In the genomic region with DNA sequence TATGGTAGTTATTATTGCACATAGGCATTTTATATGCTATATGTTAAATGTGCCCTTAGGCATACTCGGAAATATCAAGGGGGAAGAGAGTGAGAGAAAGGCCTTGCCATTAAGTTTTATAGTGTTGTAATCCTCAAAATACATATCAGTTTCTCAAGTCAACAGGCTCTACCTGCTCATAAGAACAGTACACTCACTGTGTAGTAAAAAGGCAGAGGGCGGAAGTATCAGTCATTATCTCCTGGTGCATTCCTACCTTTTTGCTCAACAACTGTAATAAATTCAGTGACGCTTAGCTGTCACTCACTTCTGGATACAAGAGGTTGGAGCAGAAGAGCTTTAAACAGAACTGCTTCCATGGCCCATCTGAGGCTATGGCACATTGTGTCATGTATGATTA, we compare ENCODE assay signal across 1 cellular context.
A peak's percentile ranks its signal among the peaks of the same experiment; 100 is the strongest.
TF ChIP-seq lines count a peak whose summit lies in the region.

No MANE protein-coding gene starts in this region.

TF ChIP-seq in HEK293, 187 proteins besides CTCF, POLR2A, EP300 and RAD21 (continued from another document):
- TF ChIP-seq, protein P1, sequence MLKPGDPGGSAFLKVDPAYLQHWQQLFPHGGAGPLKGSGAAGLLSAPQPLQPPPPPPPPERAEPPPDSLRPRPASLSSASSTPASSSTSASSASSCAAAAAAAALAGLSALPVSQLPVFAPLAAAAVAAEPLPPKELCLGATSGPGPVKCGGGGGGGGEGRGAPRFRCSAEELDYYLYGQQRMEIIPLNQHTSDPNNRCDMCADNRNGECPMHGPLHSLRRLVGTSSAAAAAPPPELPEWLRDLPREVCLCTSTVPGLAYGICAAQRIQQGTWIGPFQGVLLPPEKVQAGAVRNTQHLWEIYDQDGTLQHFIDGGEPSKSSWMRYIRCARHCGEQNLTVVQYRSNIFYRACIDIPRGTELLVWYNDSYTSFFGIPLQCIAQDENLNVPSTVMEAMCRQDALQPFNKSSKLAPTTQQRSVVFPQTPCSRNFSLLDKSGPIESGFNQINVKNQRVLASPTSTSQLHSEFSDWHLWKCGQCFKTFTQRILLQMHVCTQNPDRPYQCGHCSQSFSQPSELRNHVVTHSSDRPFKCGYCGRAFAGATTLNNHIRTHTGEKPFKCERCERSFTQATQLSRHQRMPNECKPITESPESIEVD (tag by site-specific recombination; IDR thresholded peaks at IDR 0.05): peak; percentile 62; the same call in 1 of the 2 replicates
- TF ChIP-seq, protein P2, sequence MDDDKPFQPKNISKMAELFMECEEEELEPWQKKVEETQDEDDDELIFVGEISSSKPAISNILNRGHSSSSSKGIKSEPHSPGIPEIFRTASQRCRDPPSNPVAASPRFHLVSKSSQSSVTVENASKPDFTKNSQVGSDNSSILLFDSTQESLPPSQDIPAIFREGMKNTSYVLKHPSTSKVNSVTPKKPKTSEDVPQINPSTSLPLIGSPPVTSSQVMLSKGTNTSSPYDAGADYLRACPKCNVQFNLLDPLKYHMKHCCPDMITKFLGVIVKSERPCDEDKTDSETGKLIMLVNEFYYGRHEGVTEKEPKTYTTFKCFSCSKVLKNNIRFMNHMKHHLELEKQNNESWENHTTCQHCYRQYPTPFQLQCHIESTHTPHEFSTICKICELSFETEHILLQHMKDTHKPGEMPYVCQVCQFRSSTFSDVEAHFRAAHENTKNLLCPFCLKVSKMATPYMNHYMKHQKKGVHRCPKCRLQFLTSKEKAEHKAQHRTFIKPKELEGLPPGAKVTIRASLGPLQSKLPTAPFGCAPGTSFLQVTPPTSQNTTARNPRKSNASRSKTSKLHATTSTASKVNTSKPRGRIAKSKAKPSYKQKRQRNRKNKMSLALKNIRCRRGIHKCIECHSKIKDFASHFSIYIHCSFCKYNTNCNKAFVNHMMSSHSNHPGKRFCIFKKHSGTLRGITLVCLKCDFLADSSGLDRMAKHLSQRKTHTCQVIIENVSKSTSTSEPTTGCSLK (tag by site-specific recombination; IDR thresholded peaks at IDR 0.05): no peak
- TF ChIP-seq ZNF610 (tag by site-specific recombination; IDR thresholded peaks at IDR 0.05; ENCODE audit: borderline replicate concordance) (0 out of 2 replicates have a peak, but pooled peaks have one; percentile 14), PRDM1 (tag by site-specific recombination; IDR thresholded peaks at IDR 0.05) (0 out of 2 replicates have a peak, but pooled peaks have one; percentile 10), BCL11B (tag by site-specific recombination; IDR thresholded peaks at IDR 0.05; ENCODE audit: low read depth) (peak; percentile 56; the same call in 1 of the 2 replicates), ZNF843 (tag by site-specific recombination; IDR thresholded peaks at IDR 0.05) (peak; percentile 85), ZNF585B (tag by site-specific recombination; IDR thresholded peaks at IDR 0.05) (peak; percentile 7; the same call in 1 of the 2 replicates), SCRT2 (tag by site-specific recombination; IDR thresholded peaks at IDR 0.05) (peak; percentile 42), SCRT1 (tag by site-specific recombination; IDR thresholded peaks at IDR 0.05; ENCODE audit: borderline replicate concordance) (peak; percentile 84), FEZF1 (tag by site-specific recombination; IDR thresholded peaks at IDR 0.05) (peak; percentile 94), BCL11A (tag by site-specific recombination; IDR thresholded peaks at IDR 0.05; ENCODE audit: low read depth) (0 out of 2 replicates have a peak, but pooled peaks have one; percentile 43), GLI4 (tag by site-specific recombination; IDR thresholded peaks at IDR 0.05) (no peak)
- TF ChIP-seq, protein P3, sequence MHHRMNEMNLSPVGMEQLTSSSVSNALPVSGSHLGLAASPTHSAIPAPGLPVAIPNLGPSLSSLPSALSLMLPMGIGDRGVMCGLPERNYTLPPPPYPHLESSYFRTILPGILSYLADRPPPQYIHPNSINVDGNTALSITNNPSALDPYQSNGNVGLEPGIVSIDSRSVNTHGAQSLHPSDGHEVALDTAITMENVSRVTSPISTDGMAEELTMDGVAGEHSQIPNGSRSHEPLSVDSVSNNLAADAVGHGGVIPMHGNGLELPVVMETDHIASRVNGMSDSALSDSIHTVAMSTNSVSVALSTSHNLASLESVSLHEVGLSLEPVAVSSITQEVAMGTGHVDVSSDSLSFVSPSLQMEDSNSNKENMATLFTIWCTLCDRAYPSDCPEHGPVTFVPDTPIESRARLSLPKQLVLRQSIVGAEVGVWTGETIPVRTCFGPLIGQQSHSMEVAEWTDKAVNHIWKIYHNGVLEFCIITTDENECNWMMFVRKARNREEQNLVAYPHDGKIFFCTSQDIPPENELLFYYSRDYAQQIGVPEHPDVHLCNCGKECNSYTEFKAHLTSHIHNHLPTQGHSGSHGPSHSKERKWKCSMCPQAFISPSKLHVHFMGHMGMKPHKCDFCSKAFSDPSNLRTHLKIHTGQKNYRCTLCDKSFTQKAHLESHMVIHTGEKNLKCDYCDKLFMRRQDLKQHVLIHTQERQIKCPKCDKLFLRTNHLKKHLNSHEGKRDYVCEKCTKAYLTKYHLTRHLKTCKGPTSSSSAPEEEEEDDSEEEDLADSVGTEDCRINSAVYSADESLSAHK (tag by site-specific recombination; IDR thresholded peaks at IDR 0.05): peak; percentile 71
